Comparison of ENCODE assay signal across 1 cellular context in the genomic region with DNA sequence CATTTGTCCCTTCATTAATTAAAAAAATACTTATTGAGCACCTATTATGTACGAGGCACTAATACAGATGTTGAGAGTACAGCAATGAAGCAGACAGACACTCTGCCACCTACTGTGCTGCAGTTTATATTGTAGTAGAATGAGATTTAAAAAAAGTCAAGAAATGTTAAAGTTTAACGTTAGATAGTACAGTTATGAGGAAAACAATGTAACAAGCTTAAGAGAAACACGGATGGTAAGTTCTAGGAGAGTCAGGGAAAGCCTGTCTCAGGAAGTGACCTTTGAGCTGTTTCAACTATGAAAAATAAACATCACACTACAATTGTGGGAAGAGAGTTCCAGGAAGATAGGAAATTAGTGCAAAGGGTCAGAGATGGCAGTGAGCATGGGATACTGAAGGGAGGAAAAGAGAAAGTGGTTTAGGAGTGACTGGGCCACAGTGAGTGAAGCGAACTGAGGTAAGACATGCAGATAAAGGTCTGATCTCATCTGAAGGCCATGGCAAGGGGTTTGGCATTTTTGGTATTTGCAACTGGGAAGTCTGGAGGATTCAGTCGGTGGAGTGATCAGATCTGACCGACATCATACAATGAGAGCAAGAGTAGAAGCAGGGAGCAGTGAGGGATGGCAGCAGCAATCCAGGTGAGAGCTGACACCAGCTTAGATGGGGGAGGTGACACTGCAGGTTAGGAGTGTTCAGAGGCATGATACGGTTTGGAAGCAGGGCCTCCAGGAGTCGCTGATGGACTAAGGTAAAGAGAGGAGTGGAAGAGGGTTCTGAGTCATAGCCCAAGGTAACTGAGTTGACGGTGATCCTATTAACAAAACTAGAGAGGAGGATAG.
TF ChIP-seq lines count a peak whose summit lies in the region.

No MANE protein-coding gene starts in this region.

TF ChIP-seq in HCT116, 20 proteins besides CTCF, POLR2A, EP300 and RAD21:
- no peak for TF ChIP-seq ELF1 (IDR thresholded peaks at IDR 0.05; ENCODE audit: borderline replicate concordance, low read depth)
- TF ChIP-seq EZH2 (IDR thresholded peaks at IDR 0.05): no peak
- TF ChIP-seq YY1 (IDR thresholded peaks at IDR 0.05; ENCODE audit: extremely low read depth, insufficient replicate concordance, low read depth, low read length): peak; percentile 35
- TF ChIP-seq, protein P1, sequence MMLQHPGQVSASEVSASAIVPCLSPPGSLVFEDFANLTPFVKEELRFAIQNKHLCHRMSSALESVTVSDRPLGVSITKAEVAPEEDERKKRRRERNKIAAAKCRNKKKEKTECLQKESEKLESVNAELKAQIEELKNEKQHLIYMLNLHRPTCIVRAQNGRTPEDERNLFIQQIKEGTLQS (IDR thresholded peaks at IDR 0.05): no peak
TF ChIP-seq in HCT116: peak in this region for 1.
